Comparison of ENCODE assay signal across 9 cellular contexts in the genomic region with DNA sequence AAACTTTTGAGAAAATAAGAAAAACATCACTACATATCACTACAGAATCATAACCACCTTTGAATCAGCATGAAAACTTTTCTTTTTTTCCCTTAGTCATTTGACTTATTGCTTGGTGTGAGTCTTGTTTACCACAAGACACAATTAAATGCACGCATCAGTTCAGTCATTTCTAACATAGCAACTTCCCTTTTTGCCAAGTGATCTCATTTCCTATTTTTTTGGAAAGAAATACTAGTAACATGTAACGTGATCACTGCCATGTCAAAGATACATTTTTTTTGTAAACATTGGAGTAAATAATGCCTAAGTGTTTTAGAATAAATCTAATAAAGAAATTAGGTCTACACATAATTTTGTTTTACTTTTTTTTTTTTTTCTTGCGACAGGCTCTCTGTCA. TPM values are rescaled to one million over a fixed set of nuclear protein-coding genes. Genes with fewer than 3 reads are reported as not detected.
DNase-seq lines count a peak whose midpoint lies in the region; ATAC-seq and TF ChIP-seq lines count a peak whose summit lies in the region.
"Had no signal": no experiment of that assay in that cellular context is flagged by ENCODE, and none has a peak within 500 bp of the region (broad histone marks: within the 10 kb centered on the region; RNA-seq: fewer than 3 reads in every experiment).

No MANE protein-coding gene starts in this region.

- H3K27me3 ChIP-seq in GM23338 (ENCODE audit: insufficient read depth) (no peaks in the 10 kb centered on the region), H9 (ENCODE audit: insufficient read depth, low read length) (no peaks in the 10 kb centered on the region)

- H3K36me3 Mint-ChIP-seq in GM23338 (ENCODE audit: low read depth) (no peaks in the 10 kb centered on the region), H9 (ENCODE audit: insufficient read depth in 1 of 3, low read depth in 3 of 3) (no peaks in the 10 kb centered on the region; a peak in 1 of 7 replicates)

- H3K9ac ChIP-seq in H9 (ENCODE audit: extremely low read depth, insufficient read length, low read length), result no peak overlapping the region

- H3K79me2 ChIP-seq in GM23338 (replicated peaks; ENCODE audit: insufficient read depth) (no peaks in the 10 kb centered on the region), H9 (ENCODE audit: insufficient read depth, low read length) (no peaks in the 10 kb centered on the region)

- 0 out of 2 replicates have a peak, but pooled peaks cover 5% of the 10 kb centered on the region for H3K9me2 ChIP-seq in GM23338 (ENCODE audit: insufficient read depth)

- H3K4me1 ChIP-seq in GM23338 (ENCODE audit: insufficient read depth), result no peaks in the 10 kb centered on the region
- no peaks in the 10 kb centered on the region for H3K4me1 ChIP-seq in H9 (ENCODE audit: insufficient read depth, low read length)

- no peak overlapping the region for H3K56ac ChIP-seq in H9 (ENCODE audit: insufficient read length, low read depth, low read length)

- no peak overlapping the region for H3K4me3 ChIP-seq in GM23338

- H3K9me3 Mint-ChIP-seq in GM23338, result no peaks in the 10 kb centered on the region
- no peaks in the 10 kb centered on the region for H3K9me3 Mint-ChIP-seq in H9

- no peaks in the 10 kb centered on the region for H3F3A ChIP-seq in GM23338 (replicated peaks; ENCODE audit: low read depth)

- H3K27ac Mint-ChIP-seq in GM23338, result no peak overlapping the region
- no peak overlapping the region for H3K27ac Mint-ChIP-seq in H9

- H3K4ac ChIP-seq in H9 (ENCODE audit: low read depth, low read length), result no peak overlapping the region

- H3K36me3 ChIP-seq in GM23338 (ENCODE audit: insufficient read depth), result no peaks in the 10 kb centered on the region

- H3K4me3 Mint-ChIP-seq in GM23338 (no peak overlapping the region), H9 (no peak overlapping the region)

- no peak for TF ChIP-seq CTCF in GM23338 (conservative IDR thresholded peaks at IDR 0.05; ENCODE audit: low read depth in 2 of 2)
- TF ChIP-seq CTCF in H9 (conservative IDR thresholded peaks at IDR 0.05), result no peak

- H3K79me1 ChIP-seq in H9 (ENCODE audit: insufficient read depth, low read depth, low read length, poor library complexity, severe bottlenecking), result no peaks in the 10 kb centered on the region

- H4K20me1 ChIP-seq in GM23338 (replicated peaks; ENCODE audit: insufficient read depth) (no peaks in the 10 kb centered on the region), H9 (ENCODE audit: control insufficient read depth, insufficient read depth, insufficient read length) (no peaks in the 10 kb centered on the region)

- H4K5ac ChIP-seq in H9 (ENCODE audit: insufficient read length, low read depth, low read length), result no peak overlapping the region

- no peak overlapping the region for H2BK20ac ChIP-seq in H9 (ENCODE audit: low read depth, low read length, poor library complexity, severe bottlenecking)

- intact Hi-C loops in Right ventricle myocardium inferior (cut with DNase I), result loop anchor here (10.0 kb wide), 1 partner anchor 130 kb away; the partner anchor contains the start of gene CXCL1

- H2AFZ ChIP-seq in GM23338, result 0 out of 2 replicates have a peak overlapping the region, but pooled peaks have one; percentile 30
- H2AFZ ChIP-seq in H9 (ENCODE audit: low read length), result no peak overlapping the region

- no peak overlapping the region for H3K18ac ChIP-seq in H9 (ENCODE audit: insufficient read length, low read depth, low read length)

- no peaks in the 10 kb centered on the region for H3K23me2 ChIP-seq in H9 (ENCODE audit: insufficient read length, low read depth, low read length, poor library complexity, severe bottlenecking)

- ATAC-seq in GM18499 (IDR thresholded peaks at IDR 0.05; ENCODE audit: insufficient read depth, unreplicated experiment), result peak; percentile 92
- no peak for ATAC-seq in GM23338
- ATAC-seq in Right ventricle myocardium inferior, result no peak

- no peak overlapping the region for H2BK15ac ChIP-seq in H9 (ENCODE audit: low read depth, low read length)

- no peak overlapping the region for H2AK5ac ChIP-seq in H9 (ENCODE audit: insufficient read length, low read length)

- no peak overlapping the region for H3K27ac ChIP-seq in GM23338 (ENCODE audit: low read depth)
- no peak overlapping the region for H3K27ac ChIP-seq in H9 (ENCODE audit: insufficient read length, low read depth, low read length)

- no peak overlapping the region for H2BK120ac ChIP-seq in H9 (ENCODE audit: low read depth, low read length, poor library complexity, severe bottlenecking)

- H3T11ph ChIP-seq in H9 (ENCODE audit: low read length), result no peak overlapping the region

- H3K14ac ChIP-seq in H9 (ENCODE audit: insufficient read depth, low read length), result no peak overlapping the region

- no peaks in the 10 kb centered on the region for H3K9me3 ChIP-seq in H9 (ENCODE audit: control insufficient read depth, low read depth, low read length)

- H2BK12ac ChIP-seq in H9 (ENCODE audit: insufficient read length, low read depth, low read length), result no peak overlapping the region

- no peak overlapping the region for H4K91ac ChIP-seq in H9 (ENCODE audit: insufficient read length, low read depth, low read length)

- WGBS in H9 (ENCODE audit: extremely low coverage, insufficient read length, low lambda C conversion rate), result no CpG with 5 or more reads among the region's 3 CpGs

- H3K27me3 Mint-ChIP-seq in GM23338 (ENCODE audit: insufficient read depth, low read depth, poor library complexity), result peaks cover 2% of the 10 kb centered on the region
- no peaks in the 10 kb centered on the region for H3K27me3 Mint-ChIP-seq in H9 (ENCODE audit: low read depth)

- H3K4me1 Mint-ChIP-seq in GM23338 (no peaks in the 10 kb centered on the region), H9 (peaks cover 0 to 2% of the 10 kb centered on the region in 2 experiments; a peak in 1 of 4 replicates)

- H2BK5ac ChIP-seq in H9 (ENCODE audit: insufficient read length, low read length), result no peak overlapping the region

- DNase-seq in GM23338 (ENCODE audit: low spot score), result no peak
- peak; percentile 85 to 93 for DNase-seq in Kasumi-1 (lab: John Stamatoyannopoulos, UW)
- DNase-seq in globus pallidus (ENCODE audit: low spot score), result peak; percentile 11
- no peak for DNase-seq in NCI-H2107 (lab: John Stamatoyannopoulos, UW)
- DNase-seq in H9, result no peak
- no peak for DNase-seq in Right ventricle myocardium inferior (ENCODE audit: missing footprints)
- no peak for DNase-seq in activated CD8-positive, alpha-beta memory T cell treated with anti-CD3 and anti-CD28 coated beads for 24 hours
- DNase-seq: islet precursor cell had no signal

- no peak overlapping the region for H3K4me2 ChIP-seq in GM23338
- no peak overlapping the region for H3K4me2 ChIP-seq in H9 (ENCODE audit: insufficient read depth, insufficient read length, low read length)

- H4K8ac ChIP-seq in H9 (replicated peaks; ENCODE audit: insufficient read length, low read depth, low read length), result no peak overlapping the region

- H3K23ac ChIP-seq in H9 (ENCODE audit: insufficient read length, low read depth, low read length), result no peak overlapping the region

TF ChIP-seq in GM23338, 12 proteins besides CTCF, POLR2A, EP300 and RAD21:
- TF ChIP-seq EZH2 (IDR thresholded peaks at IDR 0.05; ENCODE audit: low read depth, unreplicated experiment) (no peak), NANOG (IDR thresholded peaks at IDR 0.05; ENCODE audit: borderline replicate concordance) (no peak), EZH2phosphoT487 (IDR thresholded peaks at IDR 0.05; ENCODE audit: unreplicated experiment) (no peak)
- TF ChIP-seq, protein P1, sequence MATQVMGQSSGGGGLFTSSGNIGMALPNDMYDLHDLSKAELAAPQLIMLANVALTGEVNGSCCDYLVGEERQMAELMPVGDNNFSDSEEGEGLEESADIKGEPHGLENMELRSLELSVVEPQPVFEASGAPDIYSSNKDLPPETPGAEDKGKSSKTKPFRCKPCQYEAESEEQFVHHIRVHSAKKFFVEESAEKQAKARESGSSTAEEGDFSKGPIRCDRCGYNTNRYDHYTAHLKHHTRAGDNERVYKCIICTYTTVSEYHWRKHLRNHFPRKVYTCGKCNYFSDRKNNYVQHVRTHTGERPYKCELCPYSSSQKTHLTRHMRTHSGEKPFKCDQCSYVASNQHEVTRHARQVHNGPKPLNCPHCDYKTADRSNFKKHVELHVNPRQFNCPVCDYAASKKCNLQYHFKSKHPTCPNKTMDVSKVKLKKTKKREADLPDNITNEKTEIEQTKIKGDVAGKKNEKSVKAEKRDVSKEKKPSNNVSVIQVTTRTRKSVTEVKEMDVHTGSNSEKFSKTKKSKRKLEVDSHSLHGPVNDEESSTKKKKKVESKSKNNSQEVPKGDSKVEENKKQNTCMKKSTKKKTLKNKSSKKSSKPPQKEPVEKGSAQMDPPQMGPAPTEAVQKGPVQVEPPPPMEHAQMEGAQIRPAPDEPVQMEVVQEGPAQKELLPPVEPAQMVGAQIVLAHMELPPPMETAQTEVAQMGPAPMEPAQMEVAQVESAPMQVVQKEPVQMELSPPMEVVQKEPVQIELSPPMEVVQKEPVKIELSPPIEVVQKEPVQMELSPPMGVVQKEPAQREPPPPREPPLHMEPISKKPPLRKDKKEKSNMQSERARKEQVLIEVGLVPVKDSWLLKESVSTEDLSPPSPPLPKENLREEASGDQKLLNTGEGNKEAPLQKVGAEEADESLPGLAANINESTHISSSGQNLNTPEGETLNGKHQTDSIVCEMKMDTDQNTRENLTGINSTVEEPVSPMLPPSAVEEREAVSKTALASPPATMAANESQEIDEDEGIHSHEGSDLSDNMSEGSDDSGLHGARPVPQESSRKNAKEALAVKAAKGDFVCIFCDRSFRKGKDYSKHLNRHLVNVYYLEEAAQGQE (IDR thresholded peaks at IDR 0.05; ENCODE audit: unreplicated experiment), result no peak

RNA-seq across cellular contexts. Expression of gene CXCL8, which starts 5.1 kb away (rescaled TPM):
- not detected in 2 replicates for total RNA-seq in GM23338 (2014; rRNA removed; shearing (Covaris generic))
- polyA plus RNA-seq in GM23338 (2016; fragmentation: Nextera tagmentation; extraction: Ambion mirVana), result 0.11 and 0.12 TPM in 2 replicates
- not detected in 2 replicates for total RNA-seq in H9 (2021)
- total RNA-seq in Right ventricle myocardium inferior, result not detected

Comparison
In these comparisons a context has a peak if more than half of its experiments do, and no peak if none do; other contexts are left out.
1. DNase-seq: peak in Kasumi-1 (2 of 2) and globus pallidus (single experiment); none in GM23338 (single experiment), NCI-H2107 (single experiment), H9 (single experiment), Right ventricle myocardium inferior (single experiment) and activated CD8-positive, alpha-beta memory T cell treated with anti-CD3 and anti-CD28 coated beads for 24 hours (single experiment).